1 cellular context compared by ENCODE assay signal in the genomic region with DNA sequence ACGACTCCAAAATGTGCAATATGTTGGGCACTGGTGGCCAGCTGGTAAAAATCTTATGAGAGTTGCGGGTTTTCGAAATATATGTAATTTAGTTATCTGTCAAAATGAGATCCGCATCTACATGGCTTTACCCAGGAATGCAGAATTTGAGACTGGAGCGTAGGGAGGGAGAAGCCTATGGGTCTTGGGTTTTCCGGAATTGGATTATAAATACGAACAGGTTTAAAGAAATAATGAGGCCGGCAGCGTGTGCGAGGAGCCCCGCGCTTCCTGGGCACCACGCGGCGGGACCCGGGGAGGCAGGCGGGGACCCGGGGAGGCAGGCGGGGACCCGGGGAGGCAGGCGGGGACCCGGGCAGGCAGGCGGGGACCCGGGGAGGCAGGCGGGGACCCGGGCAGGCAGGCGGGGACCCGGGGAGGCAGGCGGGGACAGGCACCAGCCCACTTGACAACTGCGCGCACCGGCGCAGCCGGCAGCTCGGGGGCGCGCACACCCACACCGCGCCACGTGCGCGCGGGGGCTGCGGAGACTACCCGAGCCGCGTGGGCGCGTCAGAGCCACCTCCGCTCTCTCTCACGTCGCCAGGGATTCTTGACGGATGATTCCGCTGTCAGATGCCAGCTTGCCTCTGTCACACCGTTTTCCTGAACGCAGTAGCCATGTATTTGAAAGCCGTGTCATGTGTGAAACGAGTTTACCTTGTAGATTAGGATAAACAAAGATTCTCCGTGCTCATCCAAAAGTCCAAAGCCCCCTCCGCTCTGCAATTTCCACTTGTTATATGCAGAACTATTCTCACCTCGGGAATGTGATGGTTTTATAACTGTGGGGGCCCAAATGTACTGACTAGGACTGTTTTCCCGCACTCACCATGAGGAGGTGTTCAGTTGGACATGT.
TF ChIP-seq lines count a peak whose summit lies in the region.

No MANE protein-coding gene starts in this region.

TF ChIP-seq in GM12878, 131 proteins besides CTCF, POLR2A, EP300 and RAD21 (continued from another document):
- TF ChIP-seq, protein P1, sequence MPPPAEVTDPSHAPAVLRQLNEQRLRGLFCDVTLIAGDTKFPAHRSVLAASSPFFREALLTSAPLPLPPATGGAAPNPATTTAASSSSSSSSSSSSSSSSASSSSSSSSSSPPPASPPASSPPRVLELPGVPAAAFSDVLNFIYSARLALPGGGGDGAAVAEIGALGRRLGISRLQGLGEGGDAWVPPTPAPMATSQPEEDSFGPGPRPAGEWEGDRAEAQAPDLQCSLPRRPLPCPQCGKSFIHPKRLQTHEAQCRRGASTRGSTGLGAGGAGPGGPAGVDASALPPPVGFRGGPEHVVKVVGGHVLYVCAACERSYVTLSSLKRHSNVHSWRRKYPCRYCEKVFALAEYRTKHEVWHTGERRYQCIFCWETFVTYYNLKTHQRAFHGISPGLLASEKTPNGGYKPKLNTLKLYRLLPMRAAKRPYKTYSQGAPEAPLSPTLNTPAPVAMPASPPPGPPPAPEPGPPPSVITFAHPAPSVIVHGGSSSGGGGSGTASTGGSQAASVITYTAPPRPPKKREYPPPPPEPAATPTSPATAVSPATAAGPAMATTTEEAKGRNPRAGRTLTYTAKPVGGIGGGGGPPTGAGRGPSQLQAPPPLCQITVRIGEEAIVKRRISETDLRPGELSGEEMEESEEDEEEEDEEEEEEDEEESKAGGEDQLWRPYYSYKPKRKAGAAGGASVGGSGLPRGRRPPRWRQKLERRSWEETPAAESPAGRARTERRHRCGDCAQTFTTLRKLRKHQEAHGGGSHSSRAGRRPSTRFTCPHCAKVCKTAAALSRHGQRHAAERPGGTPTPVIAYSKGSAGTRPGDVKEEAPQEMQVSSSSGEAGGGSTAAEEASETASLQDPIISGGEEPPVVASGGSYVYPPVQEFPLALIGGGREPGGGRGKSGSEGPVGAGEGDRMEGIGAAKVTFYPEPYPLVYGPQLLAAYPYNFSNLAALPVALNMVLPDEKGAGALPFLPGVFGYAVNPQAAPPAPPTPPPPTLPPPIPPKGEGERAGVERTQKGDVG (CRISPR knock-in tag; IDR thresholded peaks at IDR 0.05): no peak
- peak; percentile 48; the same call in 1 of the 2 replicates for TF ChIP-seq ZNF217 (IDR thresholded peaks at IDR 0.05)
- TF ChIP-seq CREM (IDR thresholded peaks at IDR 0.05; ENCODE audit: low read depth): peak; percentile 59
- TF ChIP-seq, protein P2, sequence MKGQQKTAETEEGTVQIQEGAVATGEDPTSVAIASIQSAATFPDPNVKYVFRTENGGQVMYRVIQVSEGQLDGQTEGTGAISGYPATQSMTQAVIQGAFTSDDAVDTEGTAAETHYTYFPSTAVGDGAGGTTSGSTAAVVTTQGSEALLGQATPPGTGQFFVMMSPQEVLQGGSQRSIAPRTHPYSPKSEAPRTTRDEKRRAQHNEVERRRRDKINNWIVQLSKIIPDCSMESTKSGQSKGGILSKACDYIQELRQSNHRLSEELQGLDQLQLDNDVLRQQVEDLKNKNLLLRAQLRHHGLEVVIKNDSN (IDR thresholded peaks at IDR 0.05; ENCODE audit: borderline replicate concordance, extremely low read length, insufficient read depth, low read depth, low read length): peak; percentile 70
- no peak for TF ChIP-seq ZNF274 (IDR thresholded peaks at IDR 0.05; ENCODE audit: insufficient read depth, insufficient read length)
- peak; percentile 70; the same call in 1 of the 2 replicates for TF ChIP-seq GATAD2B (conservative IDR thresholded peaks at IDR 0.05; ENCODE audit: low read depth)
- peak; percentile 91 for TF ChIP-seq MYC (IDR thresholded peaks at IDR 0.05; ENCODE audit: insufficient read depth, insufficient read length, insufficient replicate concordance, low read length, severe bottlenecking)
- TF ChIP-seq, protein P3, sequence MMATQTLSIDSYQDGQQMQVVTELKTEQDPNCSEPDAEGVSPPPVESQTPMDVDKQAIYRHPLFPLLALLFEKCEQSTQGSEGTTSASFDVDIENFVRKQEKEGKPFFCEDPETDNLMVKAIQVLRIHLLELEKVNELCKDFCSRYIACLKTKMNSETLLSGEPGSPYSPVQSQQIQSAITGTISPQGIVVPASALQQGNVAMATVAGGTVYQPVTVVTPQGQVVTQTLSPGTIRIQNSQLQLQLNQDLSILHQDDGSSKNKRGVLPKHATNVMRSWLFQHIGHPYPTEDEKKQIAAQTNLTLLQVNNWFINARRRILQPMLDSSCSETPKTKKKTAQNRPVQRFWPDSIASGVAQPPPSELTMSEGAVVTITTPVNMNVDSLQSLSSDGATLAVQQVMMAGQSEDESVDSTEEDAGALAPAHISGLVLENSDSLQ (IDR thresholded peaks at IDR 0.05): 0 out of 2 replicates have a peak, but pooled peaks have one; percentile 34
- TF ChIP-seq FOXK2 (IDR thresholded peaks at IDR 0.05): no peak
- no peak for TF ChIP-seq NR2C1 (IDR thresholded peaks at IDR 0.05)
- TF ChIP-seq TAF1 (IDR thresholded peaks at IDR 0.05; ENCODE audit: borderline replicate concordance, low read depth, low read length): peak; percentile 54; the same call in 1 of the 2 replicates
- no peak for TF ChIP-seq ASH2L (IDR thresholded peaks at IDR 0.05; ENCODE audit: borderline replicate concordance, low read depth)
- no peak for TF ChIP-seq NFIC (IDR thresholded peaks at IDR 0.05; ENCODE audit: low read depth, low read length)
- peak in 1 of 2 experiments; percentile 98; a peak in 2 of 3 replicates for TF ChIP-seq EGR1 (IDR thresholded peaks at IDR 0.05; ENCODE audit: borderline replicate concordance in 1 of 2, low read depth in 2 of 2, low read length in 2 of 2)
- TF ChIP-seq, protein P4, sequence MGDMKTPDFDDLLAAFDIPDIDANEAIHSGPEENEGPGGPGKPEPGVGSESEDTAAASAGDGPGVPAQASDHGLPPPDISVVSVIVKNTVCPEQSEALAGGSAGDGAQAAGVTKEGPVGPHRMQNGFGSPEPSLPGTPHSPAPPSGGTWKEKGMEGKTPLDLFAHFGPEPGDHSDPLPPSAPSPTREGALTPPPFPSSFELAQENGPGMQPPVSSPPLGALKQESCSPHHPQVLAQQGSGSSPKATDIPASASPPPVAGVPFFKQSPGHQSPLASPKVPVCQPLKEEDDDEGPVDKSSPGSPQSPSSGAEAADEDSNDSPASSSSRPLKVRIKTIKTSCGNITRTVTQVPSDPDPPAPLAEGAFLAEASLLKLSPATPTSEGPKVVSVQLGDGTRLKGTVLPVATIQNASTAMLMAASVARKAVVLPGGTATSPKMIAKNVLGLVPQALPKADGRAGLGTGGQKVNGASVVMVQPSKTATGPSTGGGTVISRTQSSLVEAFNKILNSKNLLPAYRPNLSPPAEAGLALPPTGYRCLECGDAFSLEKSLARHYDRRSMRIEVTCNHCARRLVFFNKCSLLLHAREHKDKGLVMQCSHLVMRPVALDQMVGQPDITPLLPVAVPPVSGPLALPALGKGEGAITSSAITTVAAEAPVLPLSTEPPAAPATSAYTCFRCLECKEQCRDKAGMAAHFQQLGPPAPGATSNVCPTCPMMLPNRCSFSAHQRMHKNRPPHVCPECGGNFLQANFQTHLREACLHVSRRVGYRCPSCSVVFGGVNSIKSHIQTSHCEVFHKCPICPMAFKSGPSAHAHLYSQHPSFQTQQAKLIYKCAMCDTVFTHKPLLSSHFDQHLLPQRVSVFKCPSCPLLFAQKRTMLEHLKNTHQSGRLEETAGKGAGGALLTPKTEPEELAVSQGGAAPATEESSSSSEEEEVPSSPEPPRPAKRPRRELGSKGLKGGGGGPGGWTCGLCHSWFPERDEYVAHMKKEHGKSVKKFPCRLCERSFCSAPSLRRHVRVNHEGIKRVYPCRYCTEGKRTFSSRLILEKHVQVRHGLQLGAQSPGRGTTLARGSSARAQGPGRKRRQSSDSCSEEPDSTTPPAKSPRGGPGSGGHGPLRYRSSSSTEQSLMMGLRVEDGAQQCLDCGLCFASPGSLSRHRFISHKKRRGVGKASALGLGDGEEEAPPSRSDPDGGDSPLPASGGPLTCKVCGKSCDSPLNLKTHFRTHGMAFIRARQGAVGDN (IDR thresholded peaks at IDR 0.05): peak; percentile 62; the same call in 1 of the 2 replicates
- TF ChIP-seq, protein P5, sequence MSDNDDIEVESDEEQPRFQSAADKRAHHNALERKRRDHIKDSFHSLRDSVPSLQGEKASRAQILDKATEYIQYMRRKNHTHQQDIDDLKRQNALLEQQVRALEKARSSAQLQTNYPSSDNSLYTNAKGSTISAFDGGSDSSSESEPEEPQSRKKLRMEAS (IDR thresholded peaks at IDR 0.05; ENCODE audit: low read depth, low read length): peak; percentile 73; the same call in 1 of the 2 replicates
- no peak for TF ChIP-seq BMI1 (IDR thresholded peaks at IDR 0.05; ENCODE audit: borderline replicate concordance)
- TF ChIP-seq IKZF1 (conservative IDR thresholded peaks at IDR 0.05): peak; percentile 62
- peak; percentile 85 to 96 for TF ChIP-seq BHLHE40 (IDR thresholded peaks at IDR 0.05; ENCODE audit: borderline replicate concordance in 1 of 2, low read depth in 2 of 2, low read length in 1 of 2)
- peak; percentile 83 for TF ChIP-seq BACH1 (IDR thresholded peaks at IDR 0.05; ENCODE audit: borderline replicate concordance)
- peak; percentile 83 for TF ChIP-seq HDAC6 (IDR thresholded peaks at IDR 0.05; ENCODE audit: unreplicated experiment)
- no peak for TF ChIP-seq BCL11A (IDR thresholded peaks at IDR 0.05; ENCODE audit: low read depth, low read length)
- TF ChIP-seq DPF2 (IDR thresholded peaks at IDR 0.05): peak; percentile 70
- TF ChIP-seq POLR2AphosphoS2 (IDR thresholded peaks at IDR 0.05; ENCODE audit: low read depth, low read length): no peak
- 0 out of 2 replicates have a peak, but pooled peaks have one; percentile 16 for TF ChIP-seq YY1 (IDR thresholded peaks at IDR 0.05; ENCODE audit: low read depth, low read length)
- TF ChIP-seq SMC3 (IDR thresholded peaks at IDR 0.05; ENCODE audit: borderline replicate concordance, low read length): 0 out of 2 replicates have a peak, but pooled peaks have one; percentile 7
- no peak for TF ChIP-seq NR2F1 (conservative IDR thresholded peaks at IDR 0.05)
- TF ChIP-seq, protein P6, sequence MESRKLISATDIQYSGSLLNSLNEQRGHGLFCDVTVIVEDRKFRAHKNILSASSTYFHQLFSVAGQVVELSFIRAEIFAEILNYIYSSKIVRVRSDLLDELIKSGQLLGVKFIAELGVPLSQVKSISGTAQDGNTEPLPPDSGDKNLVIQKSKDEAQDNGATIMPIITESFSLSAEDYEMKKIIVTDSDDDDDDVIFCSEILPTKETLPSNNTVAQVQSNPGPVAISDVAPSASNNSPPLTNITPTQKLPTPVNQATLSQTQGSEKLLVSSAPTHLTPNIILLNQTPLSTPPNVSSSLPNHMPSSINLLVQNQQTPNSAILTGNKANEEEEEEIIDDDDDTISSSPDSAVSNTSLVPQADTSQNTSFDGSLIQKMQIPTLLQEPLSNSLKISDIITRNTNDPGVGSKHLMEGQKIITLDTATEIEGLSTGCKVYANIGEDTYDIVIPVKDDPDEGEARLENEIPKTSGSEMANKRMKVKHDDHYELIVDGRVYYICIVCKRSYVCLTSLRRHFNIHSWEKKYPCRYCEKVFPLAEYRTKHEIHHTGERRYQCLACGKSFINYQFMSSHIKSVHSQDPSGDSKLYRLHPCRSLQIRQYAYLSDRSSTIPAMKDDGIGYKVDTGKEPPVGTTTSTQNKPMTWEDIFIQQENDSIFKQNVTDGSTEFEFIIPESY (IDR thresholded peaks at IDR 0.05): no peak
- 0 out of 2 replicates have a peak, but pooled peaks have one; percentile 44 for TF ChIP-seq TCF12 (IDR thresholded peaks at IDR 0.05; ENCODE audit: low read depth, low read length)
- no peak for TF ChIP-seq YBX1 (IDR thresholded peaks at IDR 0.05)
- peak; percentile 51; the same call in 1 of the 2 replicates for TF ChIP-seq SMAD5 (IDR thresholded peaks at IDR 0.05; ENCODE audit: low read depth)
- peak; percentile 25; the same call in 1 of the 2 replicates for TF ChIP-seq MXI1 (IDR thresholded peaks at IDR 0.05; ENCODE audit: low read depth, low read length)
- peak; percentile 56; the same call in 1 of the 2 replicates for TF ChIP-seq LARP7 (IDR thresholded peaks at IDR 0.05)
- TF ChIP-seq, protein P7, sequence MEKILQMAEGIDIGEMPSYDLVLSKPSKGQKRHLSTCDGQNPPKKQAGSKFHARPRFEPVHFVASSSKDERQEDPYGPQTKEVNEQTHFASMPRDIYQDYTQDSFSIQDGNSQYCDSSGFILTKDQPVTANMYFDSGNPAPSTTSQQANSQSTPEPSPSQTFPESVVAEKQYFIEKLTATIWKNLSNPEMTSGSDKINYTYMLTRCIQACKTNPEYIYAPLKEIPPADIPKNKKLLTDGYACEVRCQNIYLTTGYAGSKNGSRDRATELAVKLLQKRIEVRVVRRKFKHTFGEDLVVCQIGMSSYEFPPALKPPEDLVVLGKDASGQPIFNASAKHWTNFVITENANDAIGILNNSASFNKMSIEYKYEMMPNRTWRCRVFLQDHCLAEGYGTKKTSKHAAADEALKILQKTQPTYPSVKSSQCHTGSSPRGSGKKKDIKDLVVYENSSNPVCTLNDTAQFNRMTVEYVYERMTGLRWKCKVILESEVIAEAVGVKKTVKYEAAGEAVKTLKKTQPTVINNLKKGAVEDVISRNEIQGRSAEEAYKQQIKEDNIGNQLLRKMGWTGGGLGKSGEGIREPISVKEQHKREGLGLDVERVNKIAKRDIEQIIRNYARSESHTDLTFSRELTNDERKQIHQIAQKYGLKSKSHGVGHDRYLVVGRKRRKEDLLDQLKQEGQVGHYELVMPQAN (conservative IDR thresholded peaks at IDR 0.05): 0 out of 2 replicates have a peak, but pooled peaks have one; percentile 49
- TF ChIP-seq, protein P8, sequence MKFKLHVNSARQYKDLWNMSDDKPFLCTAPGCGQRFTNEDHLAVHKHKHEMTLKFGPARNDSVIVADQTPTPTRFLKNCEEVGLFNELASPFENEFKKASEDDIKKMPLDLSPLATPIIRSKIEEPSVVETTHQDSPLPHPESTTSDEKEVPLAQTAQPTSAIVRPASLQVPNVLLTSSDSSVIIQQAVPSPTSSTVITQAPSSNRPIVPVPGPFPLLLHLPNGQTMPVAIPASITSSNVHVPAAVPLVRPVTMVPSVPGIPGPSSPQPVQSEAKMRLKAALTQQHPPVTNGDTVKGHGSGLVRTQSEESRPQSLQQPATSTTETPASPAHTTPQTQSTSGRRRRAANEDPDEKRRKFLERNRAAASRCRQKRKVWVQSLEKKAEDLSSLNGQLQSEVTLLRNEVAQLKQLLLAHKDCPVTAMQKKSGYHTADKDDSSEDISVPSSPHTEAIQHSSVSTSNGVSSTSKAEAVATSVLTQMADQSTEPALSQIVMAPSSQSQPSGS (IDR thresholded peaks at IDR 0.05; ENCODE audit: low read length): no peak
TF ChIP-seq in GM12878: peak in this region for 23.
